ENCODE assay signal across 8 cellular contexts in the genomic region with DNA sequence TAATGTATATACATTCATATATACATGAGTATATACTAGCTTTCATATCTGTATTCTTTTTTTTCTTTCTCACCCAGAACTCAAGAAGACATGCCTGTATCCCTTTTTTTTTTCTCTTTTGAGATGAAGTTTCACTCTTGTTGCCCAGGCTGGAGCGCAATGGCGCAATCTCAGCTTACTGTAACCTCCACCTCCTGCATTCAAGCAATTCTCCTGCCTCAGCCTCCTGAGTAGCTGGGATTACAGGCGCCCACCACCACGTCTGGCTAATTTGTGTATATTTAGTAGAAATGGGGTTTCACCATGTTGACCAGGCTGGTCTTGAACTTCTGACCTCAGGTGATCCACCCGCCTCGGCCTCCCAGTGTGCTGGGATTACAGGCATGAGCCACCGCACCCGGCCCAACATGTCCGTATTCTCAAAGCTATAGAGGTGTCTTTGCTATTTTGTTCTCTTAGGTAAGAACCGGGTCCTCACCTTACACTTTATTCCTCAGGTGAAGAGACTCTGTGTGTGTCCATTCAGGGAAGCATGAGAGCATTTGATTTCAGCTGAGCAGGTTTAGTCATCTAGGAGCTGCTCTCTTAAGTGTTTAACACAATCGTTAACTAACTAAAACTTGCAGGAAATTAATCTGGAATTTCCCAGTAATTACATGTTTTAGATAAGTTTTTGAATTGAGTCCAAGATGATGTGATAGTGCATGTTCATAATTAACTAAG.
DNase-seq lines count a peak whose midpoint lies in the region; ATAC-seq and TF ChIP-seq lines count a peak whose summit lies in the region.
"Not testable (repeated sequence)": the region's sequence is repeated elsewhere in the genome, so short reads cannot be mapped to it uniquely, and the experiment has no call there.

No MANE protein-coding gene starts in this region.

- peak overlapping the region; percentile 75 for H3K4me3 Mint-ChIP-seq in activated T-helper 17 cell treated with anti-CD3 and anti-CD28 coated beads, Interleukin-2, amount 50 U/mL, for 72 hours
- not testable (repeated sequence) for H3K4me3 Mint-ChIP-seq in dendritic cell treated with granulocyte-macrophage colony-stimulating factor and Interleukin-4, amounts not matched to agents 40 ng/mL and 50 ng/mL, for 4 days

- intact Hi-C loops in dendritic cell treated with granulocyte-macrophage colony-stimulating factor and Interleukin-4, amounts not matched to agents 40 ng/mL and 50 ng/mL, for 4 days (cut with micrococcal nuclease) = loop anchor here (5.0 kb wide), 1 partner anchor 83 kb away; no protein-coding TSS in a partner anchor
- intact Hi-C loops in left ventricle myocardium superior (cut with micrococcal nuclease) = loop anchor here (5.0 to 10.0 kb wide), 2 partner anchors 80 to 103 kb away; no protein-coding TSS in a partner anchor
- intact Hi-C loops in aorta (cut with DNase I) = loop anchor here (2.0 to 5.0 kb wide), 2 partner anchors 104 to 108 kb away; no protein-coding TSS in a partner anchor

- H3K27ac Mint-ChIP-seq in activated T-helper 17 cell treated with anti-CD3 and anti-CD28 coated beads, Interleukin-2, amount 50 U/mL, for 72 hours = not testable (repeated sequence)
- H3K27ac Mint-ChIP-seq in dendritic cell treated with granulocyte-macrophage colony-stimulating factor and Interleukin-4, amounts not matched to agents 40 ng/mL and 50 ng/mL, for 4 days = peak overlapping the region; percentile 66

- H3K9ac ChIP-seq in DND-41 (ENCODE audit: low read depth, low read length) (peak overlapping the region; percentile 51), mucosa of rectum (ENCODE audit: low read depth in 1 of 2, low read length in 2 of 2) (peak overlapping the region; percentile 20 to 21)
- not testable (repeated sequence) for H3K9ac ChIP-seq in skeletal muscle satellite cell (ENCODE audit: low read depth, low read length)

- H3K4me1 Mint-ChIP-seq in activated T-helper 17 cell treated with anti-CD3 and anti-CD28 coated beads, Interleukin-2, amount 50 U/mL, for 72 hours = peaks cover 31% of the 10 kb centered on the region
- peaks cover 56% of the 10 kb centered on the region for H3K4me1 Mint-ChIP-seq in dendritic cell treated with granulocyte-macrophage colony-stimulating factor and Interleukin-4, amounts not matched to agents 40 ng/mL and 50 ng/mL, for 4 days (ENCODE audit: low read depth)

- H3K27me3 ChIP-seq in DND-41 (ENCODE audit: insufficient read depth, low read length, poor library complexity); Peyer's patch; mucosa of rectum (ENCODE audit: control insufficient read depth in 2 of 2, insufficient read depth in 2 of 2, low read length in 2 of 2); skeletal muscle satellite cell (ENCODE audit: control insufficient read depth, insufficient read depth, low read length); aorta (ENCODE audit: control insufficient read depth in 1 of 2, insufficient read depth in 2 of 2, low read length in 1 of 2): not testable (repeated sequence)

- H3K36me3 ChIP-seq in DND-41 (ENCODE audit: insufficient read depth, low read length); Peyer's patch; mucosa of rectum (ENCODE audit: control insufficient read depth in 2 of 2, insufficient read depth in 2 of 2, low read length in 2 of 2); skeletal muscle satellite cell (ENCODE audit: insufficient read depth, low read length); aorta (ENCODE audit: control insufficient read depth in 1 of 2, insufficient read depth in 2 of 2, low read length in 1 of 2): not testable (repeated sequence)

- not testable (repeated sequence) for TF ChIP-seq POLR2A in Peyer's patch (IDR thresholded peaks at IDR 0.05)

- not testable (repeated sequence) for H3K27me3 Mint-ChIP-seq in activated T-helper 17 cell treated with anti-CD3 and anti-CD28 coated beads, Interleukin-2, amount 50 U/mL, for 72 hours; dendritic cell treated with granulocyte-macrophage colony-stimulating factor and Interleukin-4, amounts not matched to agents 40 ng/mL and 50 ng/mL, for 4 days

- H3K4me1 ChIP-seq in DND-41 (ENCODE audit: insufficient read depth, low read length) = peaks cover 73% of the 10 kb centered on the region
- H3K4me1 ChIP-seq in Peyer's patch = peaks cover 3 to 42% (median 13%) of the 10 kb centered on the region in 4 donors
- peaks cover 14 to 41% of the 10 kb centered on the region in 2 donors for H3K4me1 ChIP-seq in mucosa of rectum (ENCODE audit: control insufficient read depth in 2 of 2, insufficient read depth in 2 of 2, low read length in 2 of 2)
- peaks cover 12% of the 10 kb centered on the region for H3K4me1 ChIP-seq in skeletal muscle satellite cell (ENCODE audit: control insufficient read depth, insufficient read depth, low read length)
- not testable (repeated sequence) for H3K4me1 ChIP-seq in aorta (ENCODE audit: control insufficient read depth in 1 of 2, insufficient read depth in 2 of 2, low read length in 2 of 2)

- H3K4me3 ChIP-seq in DND-41 (ENCODE audit: low read depth in 1 of 2, low read length in 2 of 2); skeletal muscle satellite cell (ENCODE audit: low read length); aorta (ENCODE audit: low read length in 2 of 2): not testable (repeated sequence)
- H3K4me3 ChIP-seq in Peyer's patch = peak overlapping the region in 2 of 4 donors; percentile 40
- H3K4me3 ChIP-seq in mucosa of rectum (ENCODE audit: low read length in 2 of 2) = peak overlapping the region in 1 of 2 donors; percentile 64

- not testable (repeated sequence) for DNase-seq in DND-41, Peyer's patch, left ventricle myocardium superior, aorta

- H2AFZ ChIP-seq in DND-41 (ENCODE audit: low read depth, low read length) = peak overlapping the region; percentile 48

- peak overlapping the region; percentile 60 for H3K4me2 ChIP-seq in DND-41 (ENCODE audit: insufficient read depth, low read length)
- peak overlapping the region; percentile 49 for H3K4me2 ChIP-seq in skeletal muscle satellite cell (ENCODE audit: low read length)

- not testable (repeated sequence) for H3K9me3 Mint-ChIP-seq in activated T-helper 17 cell treated with anti-CD3 and anti-CD28 coated beads, Interleukin-2, amount 50 U/mL, for 72 hours; dendritic cell treated with granulocyte-macrophage colony-stimulating factor and Interleukin-4, amounts not matched to agents 40 ng/mL and 50 ng/mL, for 4 days

- not testable (repeated sequence) for H3K36me3 Mint-ChIP-seq in activated T-helper 17 cell treated with anti-CD3 and anti-CD28 coated beads, Interleukin-2, amount 50 U/mL, for 72 hours (ENCODE audit: low read depth); dendritic cell treated with granulocyte-macrophage colony-stimulating factor and Interleukin-4, amounts not matched to agents 40 ng/mL and 50 ng/mL, for 4 days (ENCODE audit: low read depth)

- not testable (repeated sequence) for H3K9me3 ChIP-seq in DND-41 (ENCODE audit: insufficient read depth, low read length, severe bottlenecking); Peyer's patch; mucosa of rectum (ENCODE audit: control insufficient read depth in 2 of 2, low read length in 2 of 2); skeletal muscle satellite cell (replicated peaks; ENCODE audit: low read length); aorta (ENCODE audit: control insufficient read depth, low read length)

- H3K79me2 ChIP-seq in DND-41 (ENCODE audit: insufficient read depth, low read length) = not testable (repeated sequence)

- not testable (repeated sequence) for ATAC-seq in DND-41 (ENCODE audit: insufficient read depth, low read depth); activated T-helper 17 cell treated with anti-CD3 and anti-CD28 coated beads, Interleukin-2, amount 50 U/mL, for 72 hours (replicated peaks)
- ATAC-seq in left ventricle myocardium superior = peak; percentile 23
- peak; percentile 15 for ATAC-seq in aorta (ENCODE audit: low FRiP score)

- WGBS in aorta, 2 donors = 88 to 90% methylated on average over 11 of the region's 11 CpGs

- not testable (repeated sequence) for TF ChIP-seq CTCF in DND-41 (IDR thresholded peaks at IDR 0.05; ENCODE audit: borderline replicate concordance, extremely low read depth, low read length, poor library complexity, severe bottlenecking)
- TF ChIP-seq CTCF in Peyer's patch (IDR thresholded peaks at IDR 0.05) = peak in 1 of 6 experiments; percentile 2

- H3K27ac ChIP-seq in DND-41 (ENCODE audit: low read length) (peak overlapping the region; percentile 83), Peyer's patch (peak overlapping the region; percentile 63 to 90 (median 84)), mucosa of rectum (ENCODE audit: low read depth in 2 of 2, low read length in 2 of 2) (peak overlapping the region; percentile 76 to 82)
- not testable (repeated sequence) for H3K27ac ChIP-seq in aorta (ENCODE audit: low read depth in 1 of 2, low read length in 2 of 2)

- not testable (repeated sequence) for H4K20me1 ChIP-seq in DND-41 (ENCODE audit: insufficient read depth, low read length)
